8 cellular contexts compared by ENCODE assay signal in the genomic region with DNA sequence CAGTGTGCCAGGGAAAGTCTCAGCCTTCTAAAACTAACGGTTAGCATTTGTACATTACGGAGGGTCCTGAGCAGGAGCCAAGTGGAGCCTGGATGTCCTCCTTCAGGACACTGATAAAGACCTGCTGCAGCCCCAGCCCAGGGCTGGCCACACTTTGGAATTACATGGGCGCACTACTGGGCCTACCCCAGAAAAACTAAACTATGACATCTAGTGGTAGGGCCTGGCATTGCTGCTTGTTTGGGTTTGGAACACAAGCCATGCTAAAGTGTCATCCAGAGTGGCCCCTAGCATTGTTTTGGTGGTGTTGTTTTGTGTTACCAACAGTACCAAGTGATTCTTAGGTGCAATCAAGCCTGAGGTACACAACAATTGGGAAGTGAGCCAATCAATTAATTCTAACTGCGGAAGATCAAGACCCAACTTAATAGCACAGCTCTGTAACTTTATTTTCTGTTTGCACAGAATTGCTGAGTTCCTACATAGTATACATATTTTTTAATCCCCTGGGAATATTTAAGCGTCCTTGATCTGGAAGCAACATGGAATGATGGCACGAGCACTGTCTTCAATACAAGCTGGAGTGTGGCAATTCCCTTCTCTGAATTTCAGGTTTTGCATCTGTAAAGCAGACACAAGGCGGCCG.
DNase-seq lines count a peak whose midpoint lies in the region; ATAC-seq, FAIRE-seq and TF ChIP-seq lines count a peak whose summit lies in the region.

No MANE protein-coding gene starts in this region.

- no peaks in the 10 kb centered on the region for H3K36me3 ChIP-seq in GM06990 (ENCODE audit: control insufficient read depth, insufficient read depth, low read length)

- no peak overlapping the region for H3K4me3 ChIP-seq in GM06990 (replicated peaks; ENCODE audit: low read depth, low read length)

- POLR2A ChIA-PET in activated CD8-positive, alpha-beta T cell treated with anti-CD3 and anti-CD28 coated beads for 36 hours (lab: Charles Lee): no interaction called here

- H3K27me3 ChIP-seq in GM06990 (replicated peaks; ENCODE audit: control insufficient read depth, insufficient read depth, low read length): no peaks in the 10 kb centered on the region

- FAIRE-seq in frontal cortex (lab: Jason Lieb, UNC): no peak

- H3K27me3 Mint-ChIP-seq in activated CD8-positive, alpha-beta T cell treated with anti-CD3 and anti-CD28 coated beads for 36 hours: no peaks in the 10 kb centered on the region

- TF ChIP-seq CTCF in GM06990 (IDR thresholded peaks at IDR 0.05; ENCODE audit: insufficient read depth, low read length, poor library complexity, severe bottlenecking): peak; percentile 92
- peak; percentile 76 for TF ChIP-seq CTCF in activated CD8-positive, alpha-beta T cell treated with anti-CD3 and anti-CD28 coated beads for 36 hours (IDR thresholded peaks at IDR 0.05)

- no peak overlapping the region for H3K27ac Mint-ChIP-seq in activated CD8-positive, alpha-beta T cell treated with anti-CD3 and anti-CD28 coated beads for 36 hours

- H3K4me1 Mint-ChIP-seq in activated CD8-positive, alpha-beta T cell treated with anti-CD3 and anti-CD28 coated beads for 36 hours (ENCODE audit: low read depth): no peaks in the 10 kb centered on the region

- CTCF ChIA-PET in activated CD8-positive, alpha-beta T cell treated with anti-CD3 and anti-CD28 coated beads for 36 hours (lab: Charles Lee): interaction anchor here (1.0 to 1.8 kb wide), 3 partner anchors 60 to 277 kb away, joined by 3 to 6 read pairs (median 3); no protein-coding TSS in a partner anchor

- ATAC-seq in activated CD8-positive, alpha-beta T cell treated with anti-CD3 and anti-CD28 coated beads for 36 hours: no peak
- ATAC-seq in HG03469 (IDR thresholded peaks at IDR 0.05; ENCODE audit: unreplicated experiment) (no peak), HG02852 (IDR thresholded peaks at IDR 0.05; ENCODE audit: unreplicated experiment) (no peak)

- H3K36me3 Mint-ChIP-seq in activated CD8-positive, alpha-beta T cell treated with anti-CD3 and anti-CD28 coated beads for 36 hours (ENCODE audit: low read depth): no peaks in the 10 kb centered on the region

- no peak overlapping the region for H3K4me3 Mint-ChIP-seq in activated CD8-positive, alpha-beta T cell treated with anti-CD3 and anti-CD28 coated beads for 36 hours

- H3K9me3 Mint-ChIP-seq in activated CD8-positive, alpha-beta T cell treated with anti-CD3 and anti-CD28 coated beads for 36 hours: no peaks in the 10 kb centered on the region

- peak; percentile 76 for DNase-seq in AG08395 (ENCODE audit: low spot score)
- DNase-seq in GM06990 (ENCODE audit: extremely low read depth, insufficient read length): no peak
- peak; percentile 82 for DNase-seq in NAMALWA (ENCODE audit: low spot score)
- peak; percentile 43 for DNase-seq in activated CD8-positive, alpha-beta T cell treated with anti-CD3 and anti-CD28 coated beads for 36 hours
- DNase-seq in frontal cortex (ENCODE audit: low spot score in 2 of 2): peak; percentile 4 to 43
- peak in 40 of 56 donors; percentile 1 to 62 (median 16) for DNase-seq in nucleus accumbens (lab: John Stamatoyannopoulos, UW)

- intact Hi-C loops in activated CD8-positive, alpha-beta T cell treated with anti-CD3 and anti-CD28 coated beads for 36 hours (cut with micrococcal nuclease): loop anchor here (5.0 kb wide), 1 partner anchor 277 kb away; no protein-coding TSS in a partner anchor
